ENCODE assay signal across 25 cellular contexts in genomic region chr3:31615071-31615875, GRCh38.
DNase-seq lines count a peak whose midpoint lies in the region; ATAC-seq and FAIRE-seq lines count a peak whose summit lies in the region.
"Had no signal": no experiment of that assay in that cellular context is flagged by ENCODE, and none has a peak within 500 bp of the region (broad histone marks: within the 10 kb centered on the region; RNA-seq: fewer than 3 reads in every experiment).

No MANE protein-coding gene starts in this region.

- CTCF ChIA-PET in activated naive CD4-positive, alpha-beta T cell treated with anti-CD3 and anti-CD28 coated beads, Interleukin-2, amount 10 ng/mL, durations not matched to agents 7 days and 5 days (lab: Charles Lee) = interaction anchor here (0.8 kb wide), 1 partner anchor 153 kb away, joined by 3 read pairs; no protein-coding TSS in a partner anchor

- ATAC-seq in GM21723 (IDR thresholded peaks at IDR 0.05; ENCODE audit: unreplicated experiment) = no peak
- ATAC-seq: natural killer cell had no signal

- peaks cover 27% of the 10 kb centered on the region for H3K36me3 Mint-ChIP-seq in activated naive CD4-positive, alpha-beta T cell treated with anti-CD3 and anti-CD28 coated beads, Interleukin-2, amount 50 U/mL, for 24 hours
- peaks cover 64% of the 10 kb centered on the region for H3K36me3 Mint-ChIP-seq in activated naive CD4-positive, alpha-beta T cell treated with anti-CD3 and anti-CD28 coated beads, Interleukin-2, amount 10 ng/mL, durations not matched to agents 7 days and 5 days

- H3K27me3 Mint-ChIP-seq in activated naive CD4-positive, alpha-beta T cell treated with anti-CD3 and anti-CD28 coated beads, Interleukin-2, amount 50 U/mL, for 24 hours = no peaks in the 10 kb centered on the region
- H3K27me3 Mint-ChIP-seq in activated naive CD4-positive, alpha-beta T cell treated with anti-CD3 and anti-CD28 coated beads, Interleukin-2, amount 10 ng/mL, durations not matched to agents 7 days and 5 days = no peaks in the 10 kb centered on the region
- H3K27me3 Mint-ChIP-seq: activated CD4-positive, alpha-beta memory T cell treated with anti-CD3 and anti-CD28 coated beads for 36 hours; CD4-positive, alpha-beta memory T cell had no signal

- peak overlapping the region; percentile 66 for H3K27ac Mint-ChIP-seq in activated naive CD4-positive, alpha-beta T cell treated with anti-CD3 and anti-CD28 coated beads, Interleukin-2, amount 50 U/mL, for 24 hours
- H3K27ac Mint-ChIP-seq in activated naive CD4-positive, alpha-beta T cell treated with anti-CD3 and anti-CD28 coated beads, Interleukin-2, amount 10 ng/mL, durations not matched to agents 7 days and 5 days = no peak overlapping the region
- H3K27ac Mint-ChIP-seq: activated CD4-positive, alpha-beta memory T cell treated with anti-CD3 and anti-CD28 coated beads for 36 hours had no signal

- FAIRE-seq in TTC549 (lab: Jason Lieb, UNC) = peak; percentile 25
- FAIRE-seq: endothelial cell of umbilical vein, kidney, urothelium cell line had no signal

- no peaks in the 10 kb centered on the region for H3K9me3 Mint-ChIP-seq in activated naive CD4-positive, alpha-beta T cell treated with anti-CD3 and anti-CD28 coated beads, Interleukin-2, amount 50 U/mL, for 24 hours
- no peaks in the 10 kb centered on the region for H3K9me3 Mint-ChIP-seq in activated naive CD4-positive, alpha-beta T cell treated with anti-CD3 and anti-CD28 coated beads, Interleukin-2, amount 10 ng/mL, durations not matched to agents 7 days and 5 days
- H3K9me3 Mint-ChIP-seq: activated CD4-positive, alpha-beta memory T cell treated with anti-CD3 and anti-CD28 coated beads for 36 hours; CD4-positive, alpha-beta memory T cell; natural killer cell had no signal

- peaks cover 72% of the 10 kb centered on the region for H3K4me1 Mint-ChIP-seq in activated naive CD4-positive, alpha-beta T cell treated with anti-CD3 and anti-CD28 coated beads, Interleukin-2, amount 50 U/mL, for 24 hours
- peaks cover 13% of the 10 kb centered on the region for H3K4me1 Mint-ChIP-seq in activated naive CD4-positive, alpha-beta T cell treated with anti-CD3 and anti-CD28 coated beads, Interleukin-2, amount 10 ng/mL, durations not matched to agents 7 days and 5 days

- no peak overlapping the region for H3K4me3 Mint-ChIP-seq in activated naive CD4-positive, alpha-beta T cell treated with anti-CD3 and anti-CD28 coated beads, Interleukin-2, amount 50 U/mL, for 24 hours
- H3K4me3 Mint-ChIP-seq in activated naive CD4-positive, alpha-beta T cell treated with anti-CD3 and anti-CD28 coated beads, Interleukin-2, amount 10 ng/mL, durations not matched to agents 7 days and 5 days = no peak overlapping the region
- H3K4me3 Mint-ChIP-seq: activated CD4-positive, alpha-beta memory T cell treated with anti-CD3 and anti-CD28 coated beads for 36 hours; natural killer cell had no signal

- DNase-seq in DMS53 (lab: John Stamatoyannopoulos, UW) (peak; percentile 46), DMS53 treated with DMSO at 0.1 percent for 48 hours (lab: John Stamatoyannopoulos, UW; ENCODE audit: unreplicated experiment) (no peak), lung microvascular endothelial cell (ENCODE audit: low read depth in 2 of 2) (peak; percentile 32 to 62), nucleus accumbens (lab: John Stamatoyannopoulos, UW) (no peak)
- no peak for DNase-seq in activated naive CD4-positive, alpha-beta T cell treated with anti-CD3 and anti-CD28 coated beads, Interleukin-2, amount 10 ng/mL, durations not matched to agents 7 days and 5 days
- DNase-seq: 8988T; activated CD4-positive, alpha-beta memory T cell treated with anti-CD3 and anti-CD28 coated beads for 36 hours; activated CD8-positive, alpha-beta memory T cell treated with anti-CD3 and anti-CD28 coated beads, Interleukin-2, amount 50 U/mL, for 4 hours; activated effector memory CD4-positive, alpha-beta T cell treated with Interleukin-2 at 50 U/mL for 16 hours; CD4-positive, alpha-beta memory T cell; glutamatergic neuron; GOT3; Kasumi-1; kidney; natural killer cell; NCI-H187; NCI-H446 treated with DMSO at 0.1 percent for 48 hours; Peyer's patch; stimulated activated naive CD4-positive, alpha-beta T cell treated with Interleukin-2 at 50 U/mL for 16 hours; testis had no signal

Comparison
In these comparisons a context has a peak if more than half of its experiments do, and no peak if none do; other contexts are left out.
1. DNase-seq: peak in DMS53 (single experiment) and lung microvascular endothelial cell (2 of 2); none in DMS53 treated with DMSO at 0.1 percent for 48 hours (single experiment), activated naive CD4-positive, alpha-beta T cell treated with anti-CD3 and anti-CD28 coated beads, Interleukin-2, amount 10 ng/mL, durations not matched to agents 7 days and 5 days (single experiment) and nucleus accumbens (0 of 56).